1 cellular context compared by ENCODE assay signal in the genomic region with DNA sequence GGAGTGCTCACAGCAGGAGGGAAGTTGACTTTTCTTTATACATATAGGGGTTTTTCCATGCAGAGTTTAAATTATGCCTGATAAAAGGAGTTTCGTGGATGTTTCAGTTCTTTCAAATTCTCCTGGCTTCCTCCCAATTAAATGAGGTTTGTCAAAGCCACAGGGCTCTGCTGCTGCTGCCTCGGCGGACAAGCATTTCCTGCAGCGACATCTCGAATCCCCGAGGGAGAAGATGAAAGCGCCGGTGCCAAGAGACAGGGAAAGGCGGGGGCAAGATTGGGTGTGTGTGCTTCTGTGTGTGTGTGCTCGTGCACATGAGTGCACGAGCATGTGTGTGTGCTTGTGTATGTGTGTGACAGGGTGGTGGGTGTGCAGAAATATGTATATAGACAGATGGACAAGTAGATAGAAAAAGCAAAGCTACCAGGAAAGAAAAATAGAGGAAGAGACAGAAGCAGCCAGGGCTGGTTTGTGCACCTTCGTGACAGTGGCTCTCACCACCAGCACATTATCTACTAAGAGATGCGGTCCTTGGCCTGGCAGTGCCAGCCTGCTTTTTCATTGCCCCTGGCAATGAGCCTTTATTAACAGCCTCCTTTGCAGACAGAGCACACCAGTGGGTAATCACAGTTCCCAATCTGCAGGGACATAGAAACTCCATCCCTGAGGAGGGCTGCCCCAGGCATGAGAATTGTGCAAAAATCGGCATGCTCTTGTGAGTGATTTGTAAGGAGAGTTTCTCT.
TF ChIP-seq lines count a peak whose summit lies in the region.

No MANE protein-coding gene starts in this region.

TF ChIP-seq in H1, 55 proteins besides CTCF, POLR2A, EP300 and RAD21 (continued from another document):
- TF ChIP-seq CHD7 (IDR thresholded peaks at IDR 0.05; ENCODE audit: insufficient replicate concordance, low read length) (no peak), TAF7 (optimal IDR thresholded peaks at IDR 0.05; ENCODE audit: borderline replicate concordance, low read depth, low read length) (no peak), EZH2 (IDR thresholded peaks at IDR 0.05; ENCODE audit: low read depth, low read length, severe bottlenecking) (no peak), TBP (IDR thresholded peaks at IDR 0.05; ENCODE audit: low read depth, low read length) (no peak), CTBP2 (IDR thresholded peaks at IDR 0.05; ENCODE audit: borderline replicate concordance, insufficient read depth, insufficient read length, low read length) (no peak), GTF2F1 (IDR thresholded peaks at IDR 0.05; ENCODE audit: borderline replicate concordance, low read depth, low read length) (no peak), BACH1 (IDR thresholded peaks at IDR 0.05; ENCODE audit: low read length) (no peak)
TF ChIP-seq in H1: peak in this region for 0.
